ENCODE assay signal across 8 cellular contexts in genomic region chr6:15365273-15365687, GRCh38.
DNase-seq lines count a peak whose midpoint lies in the region; ATAC-seq, FAIRE-seq and TF ChIP-seq lines count a peak whose summit lies in the region.

No MANE protein-coding gene starts in this region.

- no peaks in the 10 kb centered on the region for H3K27me3 ChIP-seq in bronchial epithelial cell (ENCODE audit: control insufficient read depth, insufficient read depth, low read length)
- H3K27me3 ChIP-seq in MM.1S (replicated peaks; ENCODE audit: insufficient read depth, low read length) = no peaks in the 10 kb centered on the region

- H3K36me3 ChIP-seq in bronchial epithelial cell (ENCODE audit: control insufficient read depth, insufficient read depth, low read length) (no peaks in the 10 kb centered on the region), MM.1S (replicated peaks; ENCODE audit: insufficient read depth, low read length) (no peaks in the 10 kb centered on the region)

- no peaks in the 10 kb centered on the region for H3K27me3 Mint-ChIP-seq in T-helper 2 cell treated with Interferon-gamma antibody and Interleukin-4, amounts not matched to agents 5 μg/mL and 100 μg/mL, for 36 hours (ENCODE audit: low read depth)

- no peak overlapping the region for H2AFZ ChIP-seq in MM.1S (ENCODE audit: low read length)

- no peak for ATAC-seq in HG03025 (IDR thresholded peaks at IDR 0.05; ENCODE audit: low FRiP score, unreplicated experiment)

- FAIRE-seq in bronchial epithelial cell (lab: Jason Lieb, UNC) = no peak

- H3K9me3 Mint-ChIP-seq in T-helper 2 cell treated with Interferon-gamma antibody and Interleukin-4, amounts not matched to agents 5 μg/mL and 100 μg/mL, for 36 hours = no peaks in the 10 kb centered on the region

- no peaks in the 10 kb centered on the region for H3F3A ChIP-seq in MM.1S (ENCODE audit: insufficient read depth, low read length)

- H3K4me2 ChIP-seq in MM.1S (ENCODE audit: low read depth, low read length) = no peak overlapping the region

- no peak for TF ChIP-seq CTCF in bronchial epithelial cell (IDR thresholded peaks at IDR 0.05; ENCODE audit: insufficient read depth, low read length, severe bottlenecking)
- no peak for TF ChIP-seq CTCF in MM.1S (IDR thresholded peaks at IDR 0.05; ENCODE audit: low read length)

- peaks cover 42% of the 10 kb centered on the region for H3K4me1 Mint-ChIP-seq in T-helper 2 cell treated with Interferon-gamma antibody and Interleukin-4, amounts not matched to agents 5 μg/mL and 100 μg/mL, for 36 hours (ENCODE audit: low read depth)

- DNase-seq in DMS79 (lab: John Stamatoyannopoulos, UW) (peak; percentile 53), NCI-H1417 (lab: John Stamatoyannopoulos, UW) (peak; percentile 83 to 97 (median 89)), bronchial epithelial cell (ENCODE audit: low read depth) (peak; percentile 89), islet precursor cell (peak; percentile 62), MM.1S (no peak)
- DNase-seq in T-helper 2 cell treated with Interferon-gamma antibody and Interleukin-4, amounts not matched to agents 5 μg/mL and 100 μg/mL, for 36 hours (ENCODE audit: low spot score) = no peak
- DNase-seq in stimulated activated CD4-positive, alpha-beta T cell treated with anti-CD3 and anti-CD28 coated beads, Interleukin-1b, Interleukin-23, amount 100 ng/mL, for 48 hours = peak; percentile 52

- no peak overlapping the region for H3K27ac Mint-ChIP-seq in T-helper 2 cell treated with Interferon-gamma antibody and Interleukin-4, amounts not matched to agents 5 μg/mL and 100 μg/mL, for 36 hours

- H3K4me3 ChIP-seq in bronchial epithelial cell (ENCODE audit: low read depth, low read length) (no peak overlapping the region), MM.1S (ENCODE audit: low read length) (no peak overlapping the region)

- H3K27ac ChIP-seq in MM.1S (ENCODE audit: low read length) = no peak overlapping the region

- H3K4me3 Mint-ChIP-seq in T-helper 2 cell treated with Interferon-gamma antibody and Interleukin-4, amounts not matched to agents 5 μg/mL and 100 μg/mL, for 36 hours = peak overlapping the region; percentile 21

- no peaks in the 10 kb centered on the region for H4K20me1 ChIP-seq in MM.1S (ENCODE audit: insufficient read depth, low read length)

- peaks cover 19% of the 10 kb centered on the region for H3K4me1 ChIP-seq in MM.1S (ENCODE audit: low read length)

- H3K9me2 ChIP-seq in MM.1S (replicated peaks; ENCODE audit: insufficient read depth, low read length) = no peaks in the 10 kb centered on the region

- H3K9ac ChIP-seq in MM.1S (ENCODE audit: low read length) = no peak overlapping the region

- no peaks in the 10 kb centered on the region for H3K9me3 ChIP-seq in MM.1S (replicated peaks; ENCODE audit: insufficient read depth, low read length)

- peaks cover 96% of the 10 kb centered on the region for H3K79me2 ChIP-seq in MM.1S (ENCODE audit: low read length)

- peaks cover 10% of the 10 kb centered on the region for H3K36me3 Mint-ChIP-seq in T-helper 2 cell treated with Interferon-gamma antibody and Interleukin-4, amounts not matched to agents 5 μg/mL and 100 μg/mL, for 36 hours (ENCODE audit: low read depth)

Comparison
In these comparisons a context has a peak if more than half of its experiments do, and no peak if none do; other contexts are left out.
1. DNase-seq: peak in DMS79 (single experiment), NCI-H1417 (3 of 3), bronchial epithelial cell (single experiment), islet precursor cell (single experiment) and stimulated activated CD4-positive, alpha-beta T cell treated with anti-CD3 and anti-CD28 coated beads, Interleukin-1b, Interleukin-23, amount 100 ng/mL, for 48 hours (single experiment); none in T-helper 2 cell treated with Interferon-gamma antibody and Interleukin-4, amounts not matched to agents 5 μg/mL and 100 μg/mL, for 36 hours (single experiment) and MM.1S (single experiment).